In the genomic region with DNA sequence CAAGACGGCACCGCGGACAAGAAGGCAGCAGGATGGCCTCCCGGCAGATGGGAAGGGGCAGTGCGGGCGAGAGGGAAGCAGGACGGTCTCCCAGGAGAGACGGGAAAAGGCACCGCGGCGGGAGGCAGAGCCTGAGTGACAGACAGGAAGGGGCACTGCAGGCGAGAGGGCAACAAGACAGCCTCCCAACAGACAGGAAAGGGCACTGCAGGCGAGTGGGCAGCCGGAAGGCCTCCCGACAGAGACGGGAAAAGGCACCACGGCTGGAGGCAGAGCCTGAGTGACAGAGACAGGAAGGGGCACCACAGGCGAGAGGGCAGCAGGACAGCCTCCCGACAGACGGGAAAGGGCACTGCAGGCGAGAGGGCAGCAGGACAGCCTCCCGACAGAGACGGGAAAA, we compare ENCODE assay signal across 19 cellular contexts. TPM values are rescaled to one million over a fixed set of nuclear protein-coding genes. Genes with fewer than 3 reads are reported as not detected.
DNase-seq lines count a peak whose midpoint lies in the region; ATAC-seq and TF ChIP-seq lines count a peak whose summit lies in the region.
"Had no signal": no experiment of that assay in that cellular context is flagged by ENCODE, and none has a peak within 500 bp of the region (broad histone marks: within the 10 kb centered on the region; RNA-seq: fewer than 3 reads in every experiment).

No MANE protein-coding gene starts in this region.

- H3K36me3 Mint-ChIP-seq in activated T-cell treated with anti-CD3 and anti-CD28 coated beads, Interleukin-2, amount 50 U/mL, for 24 hours (ENCODE audit: low read depth): peaks cover 68% of the 10 kb centered on the region
- H3K36me3 Mint-ChIP-seq in HFFc6 (ENCODE audit: low read depth) (peaks cover 27% of the 10 kb centered on the region), endodermal cell (ENCODE audit: low read depth) (peaks cover 46% of the 10 kb centered on the region), neural progenitor cell (peaks cover 26% of the 10 kb centered on the region)

- no peak overlapping the region for H3K27ac ChIP-seq in endodermal cell (ENCODE audit: low read depth, low read length)
- no peak overlapping the region for H3K27ac ChIP-seq in neural progenitor cell
- H3K27ac ChIP-seq: KMS-11, RWPE1 had no signal

- no peak for DNase-seq in activated T-cell treated with anti-CD3 and anti-CD28 coated beads, Interleukin-2, amount 50 U/mL, for 24 hours
- DNase-seq in activated T-cell treated with anti-CD3 and anti-CD28 coated beads, Interleukin-2, amount 50 U/mL, for 1 hour: no peak
- DNase-seq in HFFc6 (no peak), endodermal cell (no peak), neural progenitor cell (ENCODE audit: low spot score) (no peak), iPS-NIHi7 (ENCODE audit: extremely low spot score) (no peak)
- DNase-seq: CD8-positive, alpha-beta memory T cell; H7; MG63; NCI-H1092 treated with DMSO at 0.1 percent for 48 hours; NCI-H1694; NCI-H2107; NCI-H226; NCI-H69 had no signal

- peaks cover 27% of the 10 kb centered on the region for H3K79me2 ChIP-seq in neural progenitor cell (ENCODE audit: low read depth)

- no peaks in the 10 kb centered on the region for H4K20me1 ChIP-seq in neural progenitor cell (ENCODE audit: low read depth)

- peaks cover 24% of the 10 kb centered on the region for H3K4me1 Mint-ChIP-seq in activated T-cell treated with anti-CD3 and anti-CD28 coated beads, Interleukin-2, amount 50 U/mL, for 24 hours (ENCODE audit: low read depth)
- H3K4me1 Mint-ChIP-seq in HFFc6 (ENCODE audit: low read depth) (peaks cover 17% of the 10 kb centered on the region), endodermal cell (no peaks in the 10 kb centered on the region), neural progenitor cell (no peaks in the 10 kb centered on the region)

- H3K4me3 ChIP-seq in endodermal cell (ENCODE audit: low read length): no peak overlapping the region
- no peak overlapping the region for H3K4me3 ChIP-seq in neural progenitor cell
- H3K4me3 ChIP-seq: MG63 had no signal

- H3K27me3 ChIP-seq in endodermal cell (ENCODE audit: control insufficient read depth, insufficient read depth, low read length, poor library complexity, severe bottlenecking) (no peaks in the 10 kb centered on the region), neural progenitor cell (no peaks in the 10 kb centered on the region)
- H3K27me3 ChIP-seq: MG63 had no signal

- H3K4me2 ChIP-seq in neural progenitor cell: no peak overlapping the region
- H3K4me2 ChIP-seq: KMS-11 had no signal

- H3K4me1 ChIP-seq in endodermal cell (ENCODE audit: control insufficient read depth, insufficient read depth, low read length) (no peaks in the 10 kb centered on the region), neural progenitor cell (no peaks in the 10 kb centered on the region)

- TF ChIP-seq CTCF in HFFc6 (IDR thresholded peaks at IDR 0.05): no peak
- TF ChIP-seq CTCF in endodermal cell (conservative IDR thresholded peaks at IDR 0.05): no peak
- no peak for TF ChIP-seq CTCF in neural progenitor cell (IDR thresholded peaks at IDR 0.05)

- H3K9ac ChIP-seq in endodermal cell (ENCODE audit: extremely low read depth, low read length, poor library complexity, severe bottlenecking): no peak overlapping the region
- no peak overlapping the region for H3K9ac ChIP-seq in neural progenitor cell
- H3K9ac ChIP-seq: KMS-11 had no signal

- no peaks in the 10 kb centered on the region for H3F3A ChIP-seq in neural progenitor cell (ENCODE audit: low read depth)

- WGBS in endodermal cell (ENCODE audit: insufficient coverage in 1 of 2, insufficient read length in 1 of 2), 2 experiments: 81 to 84% methylated on average over 17 to 19 of the region's 23 CpGs

- no peaks in the 10 kb centered on the region for H3K9me3 Mint-ChIP-seq in activated T-cell treated with anti-CD3 and anti-CD28 coated beads, Interleukin-2, amount 50 U/mL, for 24 hours
- H3K9me3 Mint-ChIP-seq in HFFc6 (no peaks in the 10 kb centered on the region), endodermal cell (no peaks in the 10 kb centered on the region), neural progenitor cell (no peaks in the 10 kb centered on the region)
- H3K9me3 Mint-ChIP-seq: CD8-positive, alpha-beta memory T cell had no signal

- H3K27me3 Mint-ChIP-seq in activated T-cell treated with anti-CD3 and anti-CD28 coated beads, Interleukin-2, amount 50 U/mL, for 24 hours: no peaks in the 10 kb centered on the region
- H3K27me3 Mint-ChIP-seq in HFFc6 (ENCODE audit: insufficient read depth) (peaks cover 3% of the 10 kb centered on the region; the same call in 1 of the 2 replicates), endodermal cell (ENCODE audit: insufficient read depth) (no peaks in the 10 kb centered on the region), neural progenitor cell (ENCODE audit: insufficient read depth, low read depth) (no peaks in the 10 kb centered on the region)
- H3K27me3 Mint-ChIP-seq: CD8-positive, alpha-beta memory T cell had no signal

- no peak for ATAC-seq in HG02588 (IDR thresholded peaks at IDR 0.05; ENCODE audit: unreplicated experiment)
- ATAC-seq in GM21526 (IDR thresholded peaks at IDR 0.05; ENCODE audit: low FRiP score, unreplicated experiment): no peak
- ATAC-seq: HepG2 had no signal

- no peak overlapping the region for H3K4me3 Mint-ChIP-seq in activated T-cell treated with anti-CD3 and anti-CD28 coated beads, Interleukin-2, amount 50 U/mL, for 24 hours
- no peak overlapping the region for H3K4me3 Mint-ChIP-seq in HFFc6
- no peak overlapping the region for H3K4me3 Mint-ChIP-seq in endodermal cell
- no peak overlapping the region for H3K4me3 Mint-ChIP-seq in neural progenitor cell

- no peak overlapping the region for H2AFZ ChIP-seq in neural progenitor cell (replicated peaks)

- H3K27ac Mint-ChIP-seq in activated T-cell treated with anti-CD3 and anti-CD28 coated beads, Interleukin-2, amount 50 U/mL, for 24 hours: peak overlapping the region; percentile 30
- H3K27ac Mint-ChIP-seq in HFFc6: peak overlapping the region; percentile 15; the same call in 1 of the 2 replicates
- peak overlapping the region; percentile 1 for H3K27ac Mint-ChIP-seq in endodermal cell
- peak overlapping the region; percentile 30 for H3K27ac Mint-ChIP-seq in neural progenitor cell

- H3K36me3 ChIP-seq in endodermal cell (ENCODE audit: control insufficient read depth, insufficient read depth, low read length) (peaks cover 42% of the 10 kb centered on the region), neural progenitor cell (peaks cover 8% of the 10 kb centered on the region)
- H3K36me3 ChIP-seq: MG63 had no signal

- no peaks in the 10 kb centered on the region for H3K9me3 ChIP-seq in endodermal cell (ENCODE audit: control insufficient read depth, low read length)
- H3K9me3 ChIP-seq in neural progenitor cell (ENCODE audit: low read depth): no peaks in the 10 kb centered on the region
- H3K9me3 ChIP-seq: MG63 had no signal

RNA-seq across cellular contexts. Expression of gene ESYT2, which starts 32.6 kb away (rescaled TPM):
- total RNA-seq in HFFc6 (2021; fragmentation: NEBNext Ultra II Directional; extraction: Animal tissue kit (Norgen Biotek cat#: 25700)): 10 to 100 TPM; 46.1 to 57.8 (median 52.5) TPM
- total RNA-seq in endodermal cell (10 to 100 TPM; 30.7 to 36.9 TPM), neural progenitor cell (ENCODE audit: low replicate concordance) (33.4 and 39.3 TPM in 2 replicates)
- 25.1 TPM for polyA plus RNA-seq in endodermal cell (2013, experiment 1 of 2)
- polyA plus RNA-seq in endodermal cell (2013, experiment 2 of 2): 23.1 TPM

RNA-seq across cellular contexts. Expression of gene DYNC2I1, which starts 59.7 kb away (rescaled TPM):
- total RNA-seq in HFFc6 (2021; fragmentation: NEBNext Ultra II Directional; extraction: Animal tissue kit (Norgen Biotek cat#: 25700)): 1 to 10 TPM; 6.5 to 9.0 (median 7.7) TPM
- total RNA-seq in endodermal cell: 10 to 100 TPM; 18.5 to 24.2 TPM
- polyA plus RNA-seq in endodermal cell (2013, experiment 1 of 2): 16.4 TPM
- polyA plus RNA-seq in endodermal cell (2013, experiment 2 of 2): 14.0 TPM
- 12.9 and 15.8 TPM in 2 replicates for total RNA-seq in neural progenitor cell (ENCODE audit: low replicate concordance)
